19 cellular contexts compared by ENCODE assay signal in the genomic region with DNA sequence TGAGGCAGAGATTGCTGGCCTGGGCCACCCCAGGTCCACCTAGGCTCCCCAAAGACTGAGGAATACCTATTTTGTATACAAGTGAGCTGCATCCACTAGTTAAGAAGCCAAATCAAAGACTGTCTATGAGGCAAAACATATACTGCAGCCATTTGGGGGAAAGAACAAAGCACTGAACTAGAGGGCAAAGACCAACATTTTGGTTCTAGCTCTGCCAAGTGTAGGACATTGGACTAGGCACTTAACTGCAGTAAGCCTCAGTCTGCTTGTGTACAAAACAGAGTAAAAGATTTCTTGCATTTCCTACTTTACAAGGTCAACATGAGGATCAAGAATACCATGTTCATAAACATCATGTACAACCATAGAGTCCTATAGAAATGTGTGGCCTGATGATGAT.
"Had no signal": no experiment of that assay in that cellular context is flagged by ENCODE, and none has a peak within 500 bp of the region (broad histone marks: within the 10 kb centered on the region; RNA-seq: fewer than 3 reads in every experiment).

No MANE protein-coding gene starts in this region.

- H3K27me3 ChIP-seq: left lung, right atrium auricular region, spleen, testis had no signal

- H3K9ac ChIP-seq: parathyroid adenoma had no signal

- FAIRE-seq: colon, frontal cortex had no signal

- H3K4me1 ChIP-seq: parathyroid adenoma, right atrium auricular region had no signal

- ATAC-seq: activated CD8-positive, alpha-beta memory T cell treated with anti-CD3 and anti-CD28 coated beads, Interleukin-2, amount 10 ng/mL, durations not matched to agents 7 days and 5 days; activated CD8-positive, alpha-beta T cell treated with anti-CD3 and anti-CD28 coated beads, Interleukin-2, amount 10 ng/mL, durations not matched to agents 7 days and 5 days; activated naive CD8-positive, alpha-beta T cell treated with anti-CD3 and anti-CD28 coated beads, Interleukin-2, amount 50 U/mL, for 24 hours; left lung had no signal

- H3K27ac ChIP-seq: left lung, parathyroid adenoma, right atrium auricular region, testis had no signal

- H3K4me3 ChIP-seq: left lung, right atrium auricular region, spleen, testis had no signal

- H3K36me3 ChIP-seq: left lung, right atrium auricular region, spleen had no signal

- H3K9me3 ChIP-seq: left lung, right atrium auricular region, testis had no signal

- DNase-seq: activated CD8-positive, alpha-beta memory T cell treated with anti-CD3 and anti-CD28 coated beads, Interleukin-2, amount 10 ng/mL, durations not matched to agents 7 days and 5 days; activated CD8-positive, alpha-beta T cell treated with anti-CD3 and anti-CD28 coated beads, Interleukin-2, amount 10 ng/mL, durations not matched to agents 7 days and 5 days; activated naive CD8-positive, alpha-beta T cell treated with anti-CD3 and anti-CD28 coated beads, Interleukin-2, amount 50 U/mL, for 24 hours; activated T-cell treated with anti-CD3 and anti-CD28 coated beads, Interleukin-2, amount 50 U/mL, for 48 hours; amygdala; dermis blood vessel endothelial cell; effector CD4-positive, alpha-beta T cell; kidney glomerular epithelial cell; left lung; naive B cell; spleen; stimulated activated naive CD4-positive, alpha-beta T cell; SW 1271; T1000; testis had no signal
